32 cellular contexts compared by ENCODE assay signal in genomic region chr1:208466054-208466590, GRCh38.
"Had no signal": no experiment of that assay in that cellular context is flagged by ENCODE, and none has a peak within 500 bp of the region (broad histone marks: within the 10 kb centered on the region; RNA-seq: fewer than 3 reads in every experiment).

No MANE protein-coding gene starts in this region.

- H3K27ac Mint-ChIP-seq: activated CD4-positive, alpha-beta memory T cell treated with anti-CD3 and anti-CD28 coated beads, Interleukin-2, amount 10 ng/mL, durations not matched to agents 7 days and 5 days; activated CD4-positive, alpha-beta T cell treated with anti-CD3 and anti-CD28 coated beads, Interleukin-2, amount 10 ng/mL, durations not matched to agents 7 days and 5 days; activated naive CD4-positive, alpha-beta T cell treated with anti-CD3 and anti-CD28 coated beads, Interleukin-2, amount 10 ng/mL, durations not matched to agents 7 days and 5 days; activated naive CD8-positive, alpha-beta T cell treated with anti-CD3 and anti-CD28 coated beads, Interleukin-2, amount 10 ng/mL, durations not matched to agents 7 days and 5 days; activated T-cell treated with anti-CD3 and anti-CD28 coated beads, Interleukin-2, amount 50 U/mL, for 24 hours; memory B cell; naive thymus-derived CD4-positive, alpha-beta T cell; T-helper 17 cell had no signal

- DNase-seq: activated CD4-positive, alpha-beta memory T cell treated with anti-CD3 and anti-CD28 coated beads, Interleukin-2, amount 10 ng/mL, durations not matched to agents 7 days and 5 days; activated CD4-positive, alpha-beta T cell treated with anti-CD3 and anti-CD28 coated beads for 1 hour; activated CD4-positive, alpha-beta T cell treated with anti-CD3 and anti-CD28 coated beads, Interleukin-2, amount 10 ng/mL, durations not matched to agents 7 days and 5 days; activated CD8-positive, alpha-beta memory T cell treated with anti-CD3 and anti-CD28 coated beads, Interleukin-2, amount 50 U/mL, for 48 hours; activated gamma-delta T cell; activated naive CD4-positive, alpha-beta T cell treated with anti-CD3 and anti-CD28 coated beads, Interleukin-2, amount 10 ng/mL, durations not matched to agents 7 days and 5 days; activated naive CD8-positive, alpha-beta T cell treated with anti-CD3 and anti-CD28 coated beads, Interleukin-2, amount 10 ng/mL, durations not matched to agents 7 days and 5 days; activated T-cell treated with anti-CD3 and anti-CD28 coated beads, Interleukin-2, amount 50 U/mL, for 24 hours; dermis blood vessel endothelial cell; effector CD4-positive, alpha-beta T cell; gastrocnemius medialis; glutamatergic neuron; islet precursor cell; left cardiac atrium; left ventricle myocardium superior; midbrain; naive thymus-derived CD4-positive, alpha-beta T cell; nucleus accumbens; right cardiac atrium; spleen; stimulated activated naive CD4-positive, alpha-beta T cell; T-helper 17 cell; T1000; tibial artery had no signal

- H2AFZ ChIP-seq: parathyroid adenoma had no signal

- H3K9me3 ChIP-seq: gastrocnemius medialis, spleen, suprapubic skin, tibial artery had no signal

- H3K4me1 Mint-ChIP-seq: activated CD4-positive, alpha-beta memory T cell treated with anti-CD3 and anti-CD28 coated beads, Interleukin-2, amount 10 ng/mL, durations not matched to agents 7 days and 5 days; activated CD4-positive, alpha-beta T cell treated with anti-CD3 and anti-CD28 coated beads, Interleukin-2, amount 10 ng/mL, durations not matched to agents 7 days and 5 days; activated naive CD4-positive, alpha-beta T cell treated with anti-CD3 and anti-CD28 coated beads, Interleukin-2, amount 10 ng/mL, durations not matched to agents 7 days and 5 days; activated naive CD8-positive, alpha-beta T cell treated with anti-CD3 and anti-CD28 coated beads, Interleukin-2, amount 10 ng/mL, durations not matched to agents 7 days and 5 days; central memory CD8-positive, alpha-beta T cell; memory B cell; naive thymus-derived CD4-positive, alpha-beta T cell; neural crest cell; T-helper 17 cell had no signal

- H3K79me2 ChIP-seq: parathyroid adenoma had no signal

- H3K36me3 ChIP-seq: gastrocnemius medialis, spleen, suprapubic skin, tibial artery had no signal

- H3K9ac ChIP-seq: parathyroid adenoma had no signal

- H3K27me3 Mint-ChIP-seq: activated CD4-positive, alpha-beta memory T cell treated with anti-CD3 and anti-CD28 coated beads, Interleukin-2, amount 10 ng/mL, durations not matched to agents 7 days and 5 days; activated naive CD4-positive, alpha-beta T cell treated with anti-CD3 and anti-CD28 coated beads, Interleukin-2, amount 10 ng/mL, durations not matched to agents 7 days and 5 days had no signal

- H3K4me1 ChIP-seq: gastrocnemius medialis, parathyroid adenoma, spleen, suprapubic skin, tibial artery had no signal

- H3K4me3 Mint-ChIP-seq: activated CD4-positive, alpha-beta memory T cell treated with anti-CD3 and anti-CD28 coated beads, Interleukin-2, amount 10 ng/mL, durations not matched to agents 7 days and 5 days; activated CD4-positive, alpha-beta T cell treated with anti-CD3 and anti-CD28 coated beads, Interleukin-2, amount 10 ng/mL, durations not matched to agents 7 days and 5 days; activated naive CD4-positive, alpha-beta T cell treated with anti-CD3 and anti-CD28 coated beads, Interleukin-2, amount 10 ng/mL, durations not matched to agents 7 days and 5 days; activated naive CD8-positive, alpha-beta T cell treated with anti-CD3 and anti-CD28 coated beads, Interleukin-2, amount 10 ng/mL, durations not matched to agents 7 days and 5 days; activated T-cell treated with anti-CD3 and anti-CD28 coated beads, Interleukin-2, amount 50 U/mL, for 24 hours; central memory CD8-positive, alpha-beta T cell; memory B cell; naive thymus-derived CD4-positive, alpha-beta T cell; neural crest cell; T-helper 17 cell had no signal

- H3K36me3 Mint-ChIP-seq: activated naive CD4-positive, alpha-beta T cell treated with anti-CD3 and anti-CD28 coated beads, Interleukin-2, amount 10 ng/mL, durations not matched to agents 7 days and 5 days; activated naive CD8-positive, alpha-beta T cell treated with anti-CD3 and anti-CD28 coated beads, Interleukin-2, amount 10 ng/mL, durations not matched to agents 7 days and 5 days; memory B cell; naive thymus-derived CD4-positive, alpha-beta T cell had no signal

- H3K27me3 ChIP-seq: gastrocnemius medialis, tibial artery had no signal

- ATAC-seq: gastrocnemius medialis; left cardiac atrium; left ventricle myocardium superior; naive thymus-derived CD4-positive, alpha-beta T cell; right cardiac atrium; T-helper 17 cell had no signal

- H3K27ac ChIP-seq: epithelial cell of prostate, gastrocnemius medialis, parathyroid adenoma, spleen, suprapubic skin, tibial artery had no signal

- H3K9me3 Mint-ChIP-seq: activated CD4-positive, alpha-beta memory T cell treated with anti-CD3 and anti-CD28 coated beads, Interleukin-2, amount 10 ng/mL, durations not matched to agents 7 days and 5 days; activated CD4-positive, alpha-beta T cell treated with anti-CD3 and anti-CD28 coated beads, Interleukin-2, amount 10 ng/mL, durations not matched to agents 7 days and 5 days; activated naive CD4-positive, alpha-beta T cell treated with anti-CD3 and anti-CD28 coated beads, Interleukin-2, amount 10 ng/mL, durations not matched to agents 7 days and 5 days; activated naive CD8-positive, alpha-beta T cell treated with anti-CD3 and anti-CD28 coated beads, Interleukin-2, amount 10 ng/mL, durations not matched to agents 7 days and 5 days; activated T-cell treated with anti-CD3 and anti-CD28 coated beads, Interleukin-2, amount 50 U/mL, for 24 hours; central memory CD8-positive, alpha-beta T cell; memory B cell had no signal

- FAIRE-seq: bronchial epithelial cell, endometrium had no signal

- H3K4me3 ChIP-seq: gastrocnemius medialis, spleen, suprapubic skin, tibial artery had no signal
